In genomic region chr3:53252105-53252946, GRCh38 we compare ENCODE assay signal across 1 cellular context.
TF ChIP-seq lines count a peak whose summit lies in the region.

No MANE protein-coding gene starts in this region.

TF ChIP-seq in HepG2, 621 proteins besides CTCF, POLR2A, EP300 and RAD21 (continued from another document):
- no peak for TF ChIP-seq FOXA1 (IDR thresholded peaks at IDR 0.05)
- TF ChIP-seq FOXA1 (CRISPR knock-in tag; IDR thresholded peaks at IDR 0.05) = peak; percentile 57
- no peak for TF ChIP-seq MTA3 (CRISPR knock-in tag; IDR thresholded peaks at IDR 0.05)
TF ChIP-seq in HepG2: peak in this region for 8.
